9 cellular contexts compared by ENCODE assay signal in genomic region chr6:106556368-106556960, GRCh38.
DNase-seq lines count a peak whose midpoint lies in the region; TF ChIP-seq lines count a peak whose summit lies in the region.
"Had no signal": no experiment of that assay in that cellular context is flagged by ENCODE, and none has a peak within 500 bp of the region (broad histone marks: within the 10 kb centered on the region; RNA-seq: fewer than 3 reads in every experiment).

No MANE protein-coding gene starts in this region.

- no peaks in the 10 kb centered on the region for H3K79me1 ChIP-seq in mesenchymal stem cell (replicated peaks; ENCODE audit: low read length, poor library complexity, severe bottlenecking)

- in situ Hi-C loops in astrocyte of the cerebellum (cut with HindIII; ENCODE audit: low sequenced_read_pairs) = no loop called here

- H2BK15ac ChIP-seq in mesenchymal stem cell (ENCODE audit: low read depth, poor library complexity, severe bottlenecking) = no peak overlapping the region

- H3K18ac ChIP-seq in mesenchymal stem cell (ENCODE audit: low read depth in 1 of 2, low read length in 2 of 2) = no peak overlapping the region

- H3K27me3 ChIP-seq in mesenchymal stem cell (ENCODE audit: control insufficient read depth in 1 of 2, insufficient read depth in 1 of 2, low read length in 2 of 2) = no peaks in the 10 kb centered on the region

- H3K4me1 Mint-ChIP-seq in activated T-helper 1 cell treated with anti-CD3 and anti-CD28 coated beads, Interleukin-12 subunit alpha, Interleukin-12 subunit beta, Interleukin-2, Interleukin-4 antibody, amounts not matched to agents 30 ng/mL and 10 ng/mL and 1 ng/mL, durations not matched to agents 14 hours and 24 hours and 36 hours (ENCODE audit: low read depth) = peaks cover 23% of the 10 kb centered on the region

- H2BK12ac ChIP-seq in mesenchymal stem cell (ENCODE audit: low read length in 2 of 2) = no peak overlapping the region

- H3K4ac ChIP-seq in mesenchymal stem cell (ENCODE audit: low read depth in 1 of 2, low read length in 2 of 2) = no peak overlapping the region

- H4K8ac ChIP-seq in mesenchymal stem cell (ENCODE audit: low read length) = no peak overlapping the region

- H3K4me3 ChIP-seq in astrocyte of the cerebellum (ENCODE audit: low read depth, low read length) (no peak overlapping the region), mesenchymal stem cell (ENCODE audit: insufficient read depth in 1 of 2, low read depth in 1 of 2, low read length in 2 of 2) (no peak overlapping the region)

- DNase-seq in COLO829 (ENCODE audit: low spot score) (peak; percentile 16), Kasumi-1 (lab: John Stamatoyannopoulos, UW) (peak; percentile 59), astrocyte of the cerebellum (ENCODE audit: low read depth) (peak; percentile 35), mesenchymal stem cell (peak; percentile 38), NCI-H146 (lab: John Stamatoyannopoulos, UW) (no peak)
- DNase-seq in activated naive CD4-positive, alpha-beta T cell treated with anti-CD3 and anti-CD28 coated beads, Interleukin-2, amount 50 U/mL, for 16 hours = no peak
- DNase-seq in NK-92 treated with Interleukin-12 subunit alpha and Interleukin-12 subunit beta, amount 100 ng/mL, for 24 hours (lab: John Stamatoyannopoulos, UW) = no peak
- DNase-seq in activated T-helper 1 cell treated with anti-CD3 and anti-CD28 coated beads, Interleukin-12 subunit alpha, Interleukin-12 subunit beta, Interleukin-2, Interleukin-4 antibody, amounts not matched to agents 30 ng/mL and 10 ng/mL and 1 ng/mL, durations not matched to agents 14 hours and 24 hours and 36 hours (ENCODE audit: low spot score) = no peak
- DNase-seq: stimulated activated CD4-positive, alpha-beta T cell treated with anti-CD3 and anti-CD28 coated beads, Interleukin-1b, Interleukin-23, amount 100 ng/mL, for 48 hours had no signal

- H4K91ac ChIP-seq in mesenchymal stem cell (ENCODE audit: low read length) = no peak overlapping the region

- no peaks in the 10 kb centered on the region for H3K9me3 Mint-ChIP-seq in activated T-helper 1 cell treated with anti-CD3 and anti-CD28 coated beads, Interleukin-12 subunit alpha, Interleukin-12 subunit beta, Interleukin-2, Interleukin-4 antibody, amounts not matched to agents 30 ng/mL and 10 ng/mL and 1 ng/mL, durations not matched to agents 14 hours and 24 hours and 36 hours

- H3K36me3 Mint-ChIP-seq in activated T-helper 1 cell treated with anti-CD3 and anti-CD28 coated beads, Interleukin-12 subunit alpha, Interleukin-12 subunit beta, Interleukin-2, Interleukin-4 antibody, amounts not matched to agents 30 ng/mL and 10 ng/mL and 1 ng/mL, durations not matched to agents 14 hours and 24 hours and 36 hours (ENCODE audit: low read depth) = peaks cover 41% of the 10 kb centered on the region

- no peak overlapping the region for H3K23ac ChIP-seq in mesenchymal stem cell (ENCODE audit: low read length in 2 of 2)

- no CpG with 5 or more reads among the region's 3 CpGs for WGBS in mesenchymal stem cell

- H3K9ac ChIP-seq in mesenchymal stem cell (ENCODE audit: low read length) = peak overlapping the region; percentile 38

- H3K4me3 Mint-ChIP-seq in activated T-helper 1 cell treated with anti-CD3 and anti-CD28 coated beads, Interleukin-12 subunit alpha, Interleukin-12 subunit beta, Interleukin-2, Interleukin-4 antibody, amounts not matched to agents 30 ng/mL and 10 ng/mL and 1 ng/mL, durations not matched to agents 14 hours and 24 hours and 36 hours = no peak overlapping the region

- intact Hi-C loops in activated T-helper 1 cell treated with anti-CD3 and anti-CD28 coated beads, Interleukin-12 subunit alpha, Interleukin-12 subunit beta, Interleukin-2, Interleukin-4 antibody, amounts not matched to agents 30 ng/mL and 10 ng/mL and 1 ng/mL, durations not matched to agents 14 hours and 24 hours and 36 hours (cut with micrococcal nuclease) = loop anchor here (1.0 to 2.0 kb wide), 2 partner anchors 46 to 112 kb away; no protein-coding TSS in a partner anchor

- no peak overlapping the region for H3K14ac ChIP-seq in mesenchymal stem cell (ENCODE audit: low read length in 2 of 2)

- no peak overlapping the region for H2AK5ac ChIP-seq in mesenchymal stem cell (ENCODE audit: low read length, severe bottlenecking)

- H3K4me1 ChIP-seq in mesenchymal stem cell (ENCODE audit: control insufficient read depth, insufficient read depth, low read depth, low read length) = no peaks in the 10 kb centered on the region

- peak; percentile 40 for TF ChIP-seq CTCF in astrocyte of the cerebellum (IDR thresholded peaks at IDR 0.05; ENCODE audit: low read depth, low read length, missing control alignments)

- peaks cover 0 to 76% of the 10 kb centered on the region in 2 experiments for H3K36me3 ChIP-seq in mesenchymal stem cell (ENCODE audit: control insufficient read depth in 1 of 2, insufficient read depth in 2 of 2, low read depth in 1 of 2, low read length in 2 of 2)

- no peaks in the 10 kb centered on the region for H3K27me3 Mint-ChIP-seq in activated T-helper 1 cell treated with anti-CD3 and anti-CD28 coated beads, Interleukin-12 subunit alpha, Interleukin-12 subunit beta, Interleukin-2, Interleukin-4 antibody, amounts not matched to agents 30 ng/mL and 10 ng/mL and 1 ng/mL, durations not matched to agents 14 hours and 24 hours and 36 hours (ENCODE audit: insufficient read depth)

- no peak overlapping the region for H2BK5ac ChIP-seq in mesenchymal stem cell (ENCODE audit: low read depth, low read length, poor library complexity, severe bottlenecking)

- no peaks in the 10 kb centered on the region for H3K9me3 ChIP-seq in mesenchymal stem cell (ENCODE audit: control insufficient read depth, low read length)

- no peak overlapping the region for H2BK120ac ChIP-seq in mesenchymal stem cell (ENCODE audit: low read depth, low read length)

- H3K4me2 ChIP-seq in mesenchymal stem cell (ENCODE audit: low read length, poor library complexity, severe bottlenecking) = no peak overlapping the region

- H3K27ac ChIP-seq in mesenchymal stem cell (ENCODE audit: low read length, poor library complexity, severe bottlenecking) = no peak overlapping the region

- no peak overlapping the region for H2AFZ ChIP-seq in mesenchymal stem cell (ENCODE audit: low read depth, low read length)

- H3K27ac Mint-ChIP-seq in activated T-helper 1 cell treated with anti-CD3 and anti-CD28 coated beads, Interleukin-12 subunit alpha, Interleukin-12 subunit beta, Interleukin-2, Interleukin-4 antibody, amounts not matched to agents 30 ng/mL and 10 ng/mL and 1 ng/mL, durations not matched to agents 14 hours and 24 hours and 36 hours = no peak overlapping the region

Comparison
In these comparisons a context has a peak if more than half of its experiments do, and no peak if none do; other contexts are left out.
1. DNase-seq: peak in COLO829 (single experiment), Kasumi-1 (2 of 2), astrocyte of the cerebellum (single experiment) and mesenchymal stem cell (single experiment); none in NCI-H146 (single experiment), activated naive CD4-positive, alpha-beta T cell treated with anti-CD3 and anti-CD28 coated beads, Interleukin-2, amount 50 U/mL, for 16 hours (single experiment), NK-92 treated with Interleukin-12 subunit alpha and Interleukin-12 subunit beta, amount 100 ng/mL, for 24 hours (single experiment) and activated T-helper 1 cell treated with anti-CD3 and anti-CD28 coated beads, Interleukin-12 subunit alpha, Interleukin-12 subunit beta, Interleukin-2, Interleukin-4 antibody, amounts not matched to agents 30 ng/mL and 10 ng/mL and 1 ng/mL, durations not matched to agents 14 hours and 24 hours and 36 hours (single experiment).